Comparison of ENCODE assay signal across 29 cellular contexts in the genomic region with DNA sequence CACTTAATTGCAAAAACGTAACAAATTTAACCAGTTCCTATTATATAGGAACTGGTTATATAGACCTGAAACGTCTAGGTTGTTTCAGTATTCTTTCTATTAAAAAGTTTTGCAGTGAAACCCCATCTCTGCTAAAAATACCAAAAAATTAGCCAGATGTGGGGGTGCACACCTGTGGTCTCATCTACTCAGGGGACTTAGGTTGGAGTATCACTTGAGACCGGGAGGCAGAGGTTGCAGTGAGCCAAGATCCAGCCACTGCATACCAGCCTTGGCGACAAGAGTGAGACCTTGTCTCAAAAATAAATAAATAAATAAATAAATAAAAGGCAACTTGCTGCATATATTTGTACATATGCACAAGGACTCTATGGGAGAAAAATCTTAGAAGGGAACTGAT.
"Had no signal": no experiment of that assay in that cellular context is flagged by ENCODE, and none has a peak within 500 bp of the region (broad histone marks: within the 10 kb centered on the region; RNA-seq: fewer than 3 reads in every experiment).

No MANE protein-coding gene starts in this region.

- H3K36me3 ChIP-seq: Peyer's patch, SJCRH30, SJSA1 had no signal

- ATAC-seq: Panc1, PC-3, Right ventricle myocardium inferior, SK-N-SH treated with all-trans-retinoic acid at 6 μM for 48 hours, T-cell had no signal

- H3K4me3 ChIP-seq: PC-9, Peyer's patch, SJCRH30, SJSA1, SK-N-MC had no signal

- H3K4me1 ChIP-seq: Peyer's patch, SJCRH30, SJSA1 had no signal

- H3K9me2 ChIP-seq: SK-N-SH had no signal

- H3K27me3 ChIP-seq: Peyer's patch, SJCRH30, SJSA1 had no signal

- H2AFZ ChIP-seq: PC-9 had no signal

- H3K4me2 ChIP-seq: PC-9, SK-N-SH had no signal

- DNase-seq: NCI-H524; NCI-H524 treated with DMSO at 0.1 percent for 48 hours; NCI-H526; NCI-H526 treated with DMSO at 0.1 percent for 48 hours; NCI-H69; NCI-H748 treated with DMSO at 0.1 percent for 48 hours; NCI-H774; NCI-H82; NK-92 treated with Interleukin-12 subunit alpha and Interleukin-12 subunit beta, amount 100 ng/mL, for 24 hours; OCI-M1; PC-3; PC-9; Peyer's patch; Right ventricle myocardium superior; RPMI8226; SHP77; SHP77 treated with DMSO at 0.1 percent for 48 hours; SIG-M5; SJCRH30; SK-N-SH; SW 1271; T-cell; T-helper 1 cell had no signal

- H3K9ac ChIP-seq: SK-N-SH had no signal

- H3K27ac ChIP-seq: PC-9, Peyer's patch, RWPE1, SJCRH30, SJSA1, SK-N-MC had no signal

- H3K9me3 ChIP-seq: Peyer's patch, SJCRH30, SJSA1 had no signal
